Comparison of ENCODE assay signal across 23 cellular contexts in genomic region chr12:91529829-91530228, GRCh38.
DNase-seq lines count a peak whose midpoint lies in the region; TF ChIP-seq lines count a peak whose summit lies in the region.
"Had no signal": no experiment of that assay in that cellular context is flagged by ENCODE, and none has a peak within 500 bp of the region (broad histone marks: within the 10 kb centered on the region; RNA-seq: fewer than 3 reads in every experiment).

No MANE protein-coding gene starts in this region.

- no peaks in the 10 kb centered on the region for H3K27me3 ChIP-seq in fibroblast of lung (ENCODE audit: control insufficient read depth, insufficient read depth, low read length)
- H3K27me3 ChIP-seq: ascending aorta, heart right ventricle, suprapubic skin had no signal

- no peaks in the 10 kb centered on the region for H3K79me2 ChIP-seq in fibroblast of lung (ENCODE audit: control insufficient read depth, insufficient read depth, low read length)

- no peaks in the 10 kb centered on the region for H3K4me1 ChIP-seq in fibroblast of lung (ENCODE audit: control insufficient read depth, extremely low read depth, insufficient read depth, low read length)
- H3K4me1 ChIP-seq: ascending aorta, Caco-2, heart right ventricle, suprapubic skin had no signal

- DNase-seq in HT1080 (ENCODE audit: low read depth), result peak; percentile 77
- DNase-seq in amniotic epithelial cell (ENCODE audit: low read depth), result peak; percentile 54
- peak; percentile 8 to 12 for DNase-seq in fibroblast of lung (ENCODE audit: low read depth in 2 of 2)
- no peak for DNase-seq in D341Med (ENCODE audit: low spot score)
- DNase-seq in NCI-H1417 treated with DMSO at 0.1 percent for 48 hours (lab: John Stamatoyannopoulos, UW), result no peak
- DNase-seq in activated effector memory CD4-positive, alpha-beta T cell treated with anti-CD3 and anti-CD28 coated beads, Interleukin-2, amount 50 U/mL, for 16 hours, result no peak
- DNase-seq in SHP77 treated with DMSO at 0.1 percent for 48 hours (lab: John Stamatoyannopoulos, UW), result no peak
- DNase-seq: activated CD4-positive, alpha-beta T cell treated with anti-CD3 and anti-CD28 coated beads, Interleukin-2, amount 10 ng/mL, durations not matched to agents 7 days and 5 days; Caco-2; heart right ventricle; islet precursor cell; KG1; mesendoderm; NCI-H1105 treated with DMSO at 0.1 percent for 48 hours; NCI-H2171; NCI-H748 treated with DMSO at 0.1 percent for 48 hours; PC-9; posterior cingulate gyrus; stimulated activated CD8-positive, alpha-beta memory T cell treated with anti-CD3 and anti-CD28 coated beads, Interleukin-4, amount 100 ng/mL, for 48 hours had no signal

- no peak for TF ChIP-seq CTCF in fibroblast of lung (conservative IDR thresholded peaks at IDR 0.05 in 1 of 2, IDR thresholded peaks at IDR 0.05 in 1 of 2; ENCODE audit: low read depth in 1 of 2, low read length in 2 of 2)

- H3K36me3 ChIP-seq in fibroblast of lung (ENCODE audit: control insufficient read depth, insufficient read depth, low read length), result no peaks in the 10 kb centered on the region
- H3K36me3 ChIP-seq: ascending aorta, heart right ventricle, suprapubic skin had no signal

- no peak overlapping the region for H2AFZ ChIP-seq in fibroblast of lung (ENCODE audit: low read length)
- H2AFZ ChIP-seq: PC-9 had no signal

- no peaks in the 10 kb centered on the region for H4K20me1 ChIP-seq in fibroblast of lung (ENCODE audit: control insufficient read depth, extremely low read depth, insufficient read depth, low read length)

- no peak overlapping the region for H3K27ac ChIP-seq in fibroblast of lung (ENCODE audit: insufficient read depth, low read length)
- H3K27ac ChIP-seq: ascending aorta, heart right ventricle, HL-60, PC-9, suprapubic skin had no signal

- H3K4me2 ChIP-seq in fibroblast of lung (ENCODE audit: extremely low read depth, insufficient read depth, low read length), result no peak overlapping the region
- H3K4me2 ChIP-seq: PC-9, smooth muscle cell had no signal

- no peaks in the 10 kb centered on the region for H3K9me3 ChIP-seq in fibroblast of lung (ENCODE audit: control insufficient read depth, insufficient read depth, low read depth, low read length)
- H3K9me3 ChIP-seq: Caco-2 had no signal

- H3K9ac ChIP-seq in fibroblast of lung (ENCODE audit: insufficient read depth, low read length), result no peak overlapping the region

- H3K4me3 ChIP-seq in fibroblast of lung (replicated peaks in 1 of 4; ENCODE audit: control extremely low read depth in 1 of 4, insufficient read depth in 1 of 4, low read depth in 3 of 4, low read length in 4 of 4), result no peak overlapping the region
- H3K4me3 ChIP-seq: ascending aorta, heart right ventricle, PC-9, smooth muscle cell, suprapubic skin had no signal

Comparison
In these comparisons a context has a peak if more than half of its experiments do, and no peak if none do; other contexts are left out.
1. DNase-seq: peak in HT1080 (single experiment), amniotic epithelial cell (single experiment) and fibroblast of lung (2 of 2); none in D341Med (single experiment), NCI-H1417 treated with DMSO at 0.1 percent for 48 hours (single experiment), activated effector memory CD4-positive, alpha-beta T cell treated with anti-CD3 and anti-CD28 coated beads, Interleukin-2, amount 50 U/mL, for 16 hours (single experiment) and SHP77 treated with DMSO at 0.1 percent for 48 hours (single experiment).